In genomic region chr2:149259136-149259535, GRCh38 we compare ENCODE assay signal across 27 cellular contexts.
"Had no signal": no experiment of that assay in that cellular context is flagged by ENCODE, and none has a peak within 500 bp of the region (broad histone marks: within the 10 kb centered on the region; RNA-seq: fewer than 3 reads in every experiment).

No MANE protein-coding gene starts in this region.

- H3K36me3 Mint-ChIP-seq: immature natural killer cell; natural killer cell; stimulated activated naive B cell treated with anti-CD40 and anti-IgM and Interleukin-4, amounts not matched to agents 10 μg/mL and 1 μg/mL and 100 μg/mL, for 72 hours had no signal

- H3K36me3 ChIP-seq: left ventricle myocardium inferior, ovary, right atrium auricular region, stomach, thyroid gland, transverse colon, upper lobe of left lung, vagina had no signal

- H3K27ac ChIP-seq: left ventricle myocardium inferior, ovary, right atrium auricular region, skin epidermis, stomach, testis, thyroid gland, transverse colon, upper lobe of left lung, vagina had no signal

- FAIRE-seq: islet of Langerhans, kidney had no signal

- H3K4me1 ChIP-seq: left ventricle myocardium inferior, right atrium auricular region, stomach, testis, thyroid gland, transverse colon, upper lobe of left lung, vagina had no signal

- H3K9me3 ChIP-seq: ovary, stomach, testis, thyroid gland, transverse colon, upper lobe of left lung, vagina had no signal

- H3K4me3 Mint-ChIP-seq: immature natural killer cell; mesothelial cell of epicardium; naive B cell; natural killer cell; nephron progenitor cell; stimulated activated naive B cell treated with anti-CD40 and anti-IgM and Interleukin-4, amounts not matched to agents 10 μg/mL and 1 μg/mL and 100 μg/mL, for 72 hours had no signal

- H3K27ac Mint-ChIP-seq: immature natural killer cell; mesothelial cell of epicardium; naive B cell; natural killer cell; progenitor cell of endocrine pancreas; stimulated activated naive B cell treated with anti-CD40 and anti-IgM and Interleukin-4, amounts not matched to agents 10 μg/mL and 1 μg/mL and 100 μg/mL, for 72 hours had no signal

- H3K27me3 Mint-ChIP-seq: progenitor cell of endocrine pancreas had no signal

- H3K4me1 Mint-ChIP-seq: immature natural killer cell; naive B cell; natural killer cell; stimulated activated naive B cell treated with anti-CD40 and anti-IgM and Interleukin-4, amounts not matched to agents 10 μg/mL and 1 μg/mL and 100 μg/mL, for 72 hours had no signal

- ATAC-seq: natural killer cell; sciatic nerve; stimulated activated naive B cell treated with anti-CD40 and anti-IgM and Interleukin-4, amounts not matched to agents 10 μg/mL and 1 μg/mL and 100 μg/mL, for 72 hours; stimulated activated naive CD8-positive, alpha-beta T cell treated with anti-CD3 and anti-CD28 coated beads, Interleukin-15, Interleukin-2, amounts not matched to agents 100 U/mL and 50 U/mL, for 24 hours had no signal

- H3K27me3 ChIP-seq: ovary, right atrium auricular region, stomach, testis, thyroid gland, transverse colon, upper lobe of left lung, vagina had no signal

- H3K4me3 ChIP-seq: left ventricle myocardium inferior, lung, ovary, right atrium auricular region, skin epidermis, stomach, testis, thyroid gland, transverse colon, upper lobe of left lung, vagina had no signal

- DNase-seq: hypothalamus; immature natural killer cell; kidney; left ventricle myocardium inferior; naive B cell; natural killer cell; nephron progenitor cell; ovary; stimulated activated CD4-positive, alpha-beta T cell treated with anti-CD3 and anti-CD28 coated beads, Interleukin-12 subunit alpha, Interleukin-12 subunit beta, amount 100 ng/mL, for 4 hours; stimulated activated CD4-positive, alpha-beta T cell treated with anti-CD3 and anti-CD28 coated beads, Interleukin-15, amount 100 ng/mL, for 24 hours; stimulated activated CD4-positive, alpha-beta T cell treated with anti-CD3 and anti-CD28 coated beads, Interleukin-2, amount 100 ng/mL, for 24 hours; stimulated activated CD4-positive, alpha-beta T cell treated with anti-CD3 and anti-CD28 coated beads, Interleukin-4, amount 100 ng/mL, for 1 hour; stimulated activated naive B cell treated with anti-CD40 and anti-IgM and Interleukin-4, amounts not matched to agents 10 μg/mL and 1 μg/mL and 100 μg/mL, for 72 hours; stimulated activated naive CD8-positive, alpha-beta T cell treated with anti-CD3 and anti-CD28 coated beads, Interleukin-15, Interleukin-2, amounts not matched to agents 100 U/mL and 50 U/mL, for 24 hours; stomach; testis; thyroid gland; transverse colon; upper lobe of left lung had no signal
